In the genomic region with DNA sequence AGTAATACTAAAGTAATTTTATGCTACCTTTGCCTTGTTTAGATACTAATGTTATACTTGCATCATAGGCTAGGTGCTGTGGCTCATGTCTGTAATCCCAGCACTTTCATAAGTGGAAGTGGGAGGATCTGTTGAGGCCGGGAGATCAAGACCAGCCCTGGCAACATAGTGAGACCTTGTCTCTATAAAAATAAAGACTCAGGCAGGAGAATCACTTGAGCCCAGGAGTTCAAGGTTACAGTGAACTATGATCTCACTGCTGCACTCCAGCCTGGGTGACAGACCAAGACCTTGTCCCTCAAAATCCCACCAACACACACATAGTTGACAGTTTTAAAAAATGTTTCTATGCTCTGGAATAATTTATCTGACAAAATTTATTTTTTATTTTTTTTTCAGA, we compare ENCODE assay signal across 30 cellular contexts. TPM values are rescaled to one million over a fixed set of nuclear protein-coding genes. Genes with fewer than 3 reads are reported as not detected.
A peak's percentile ranks its signal among the peaks of the same experiment; 100 is the strongest.
DNase-seq lines count a peak whose midpoint lies in the region; ATAC-seq, FAIRE-seq and TF ChIP-seq lines count a peak whose summit lies in the region.
"Had no signal": no experiment of that assay in that cellular context is flagged by ENCODE, and none has a peak within 500 bp of the region (broad histone marks: within the 10 kb centered on the region; RNA-seq: fewer than 3 reads in every experiment).

No MANE protein-coding gene starts in this region.

- WGBS in HepG2 (ENCODE audit: low lambda C conversion rate): 0% methylated on average over 1 of the region's 1 CpG
- WGBS in right lobe of liver (ENCODE audit: insufficient coverage, low coverage, low lambda C conversion rate, missing lambda C conversion rate): 43% methylated on average over 1 of the region's 1 CpG

- no peaks in the 10 kb centered on the region for H3K79me2 ChIP-seq in HepG2 (ENCODE audit: insufficient read depth, low read length)

- H3K4me2 ChIP-seq in HepG2 (ENCODE audit: low read depth, low read length): no peak overlapping the region; the same call in 1 of the 2 replicates
- H3K4me2 ChIP-seq: A549; BLaER1; BLaER1 treated with 17β-estradiol and CSF1 and Interleukin-3, amounts not matched to agents 10 nM and 100 nM had no signal

- H3K27ac ChIP-seq in HepG2 (ENCODE audit: extremely low read length, insufficient read depth, low read length) (no peak overlapping the region), right lobe of liver (no peak overlapping the region)
- H3K27ac ChIP-seq: 22Rv1; A549; BLaER1; BLaER1 treated with 17β-estradiol and CSF1 and Interleukin-3, amounts not matched to agents 10 nM and 100 nM; C4-2B had no signal

- TF ChIP-seq POLR2A in HepG2 (IDR thresholded peaks at IDR 0.05; ENCODE audit: insufficient read depth in 1 of 2, low read depth in 2 of 2, low read length in 2 of 2) (no peak), right lobe of liver (IDR thresholded peaks at IDR 0.05) (no peak)

- no peaks in the 10 kb centered on the region for H3K36me3 ChIP-seq in HepG2 (replicated peaks in 1 of 2; ENCODE audit: control insufficient read depth in 1 of 2, insufficient read depth in 2 of 2, low read length in 2 of 2)
- H3K36me3 ChIP-seq in right lobe of liver: no peaks in the 10 kb centered on the region
- H3K36me3 ChIP-seq: BE2C, BLaER1 had no signal

- intact Hi-C loops in HepG2 (cut with micrococcal nuclease; ENCODE audit: unreplicated experiment) (no loop called here), right lobe of liver (cut with DNase I) (no loop called here)

- DNase-seq in HepG2 (ENCODE audit: low spot score) (peak; percentile 65), right lobe of liver (no peak), amniotic epithelial cell (ENCODE audit: low read depth) (peak; percentile 8), HTR-8/SVneo (ENCODE audit: insufficient read length, low spot score) (no peak)
- DNase-seq: 8988T; ACHN; AML-193; BE2C; C1 segment of cervical spinal cord; Caco-2; Calu3; CD4-positive, alpha-beta memory T cell; CD4-positive, alpha-beta T cell; CD4-positive, CD25-positive, alpha-beta regulatory T cell; CD8-positive, alpha-beta memory T cell; CD8-positive, alpha-beta T cell; COR-L47; DMS 273 treated with DMSO at 0.1 percent for 48 hours; DMS153; DMS53; DMS79; DMS79 treated with DMSO at 0.1 percent for 48 hours; DND-41; EL had no signal

- H2AFZ ChIP-seq in HepG2 (ENCODE audit: low read length): no peak overlapping the region

- FAIRE-seq in HepG2 (lab: Jason Lieb, UNC): no peak
- no peak for FAIRE-seq in HTR-8/SVneo (lab: Jason Lieb, UNC)
- FAIRE-seq: A549, D721Med had no signal

- no peaks in the 10 kb centered on the region; a peak in 1 of 5 replicates for H3K27me3 ChIP-seq in HepG2 (ENCODE audit: control insufficient read depth in 1 of 2, insufficient read depth in 2 of 2, low read length in 2 of 2)
- no peaks in the 10 kb centered on the region for H3K27me3 ChIP-seq in right lobe of liver
- H3K27me3 ChIP-seq: BE2C; BLaER1; BLaER1 treated with 17β-estradiol and CSF1 and Interleukin-3, amounts not matched to agents 10 nM and 100 nM had no signal

- H4K20me1 ChIP-seq in HepG2 (ENCODE audit: insufficient read depth, low read length): no peaks in the 10 kb centered on the region
- H4K20me1 ChIP-seq: BLaER1; BLaER1 treated with 17β-estradiol and CSF1 and Interleukin-3, amounts not matched to agents 10 nM and 100 nM had no signal

- TF ChIP-seq EP300 in HepG2 (IDR thresholded peaks at IDR 0.05; ENCODE audit: low read depth in 2 of 2, low read length in 2 of 2): peak in 1 of 2 experiments; percentile 33; a peak in 1 of 4 replicates
- TF ChIP-seq EP300 in HepG2 (CRISPR knock-in tag; IDR thresholded peaks at IDR 0.05; ENCODE audit: borderline replicate concordance): no peak

- no peak for TF ChIP-seq RAD21 in HepG2 (CRISPR knock-in tag; IDR thresholded peaks at IDR 0.05)

- ATAC-seq in HepG2 (no peak), right lobe of liver (no peak)
- ATAC-seq: A549; CD8-positive, alpha-beta T cell had no signal

- in situ Hi-C loops in HepG2 (cut with HindIII; ENCODE audit: extremely low pct_ligation_motif_present, low pct_unique_long_range_greater_than_20kb): loop anchor here (5.0 kb wide), 2 partner anchors 154 to 219 kb away; no protein-coding TSS in a partner anchor

- POLR2A ChIA-PET in HepG2 (lab: Yijun Ruan, JAX): no interaction called here

- H3K4me3 ChIP-seq in HepG2 (replicated peaks in 1 of 3; ENCODE audit: insufficient read depth in 1 of 3, low read depth in 2 of 3, low read length in 3 of 3) (no peak overlapping the region), right lobe of liver (no peak overlapping the region)
- H3K4me3 ChIP-seq: A549; BLaER1; BLaER1 treated with 17β-estradiol and CSF1 and Interleukin-3, amounts not matched to agents 10 nM and 100 nM had no signal

- no TSS peak for BruUV-seq in HepG2 (replicated peaks; lab: Mats Ljungman, UMichigan)

- no peak for TF ChIP-seq CTCF in HepG2 (CRISPR knock-in tag; IDR thresholded peaks at IDR 0.05)
- no peak for TF ChIP-seq CTCF in right lobe of liver (IDR thresholded peaks at IDR 0.05)

- H3K9me3 ChIP-seq in HepG2 (ENCODE audit: low read length) (no peaks in the 10 kb centered on the region), right lobe of liver (no peaks in the 10 kb centered on the region)
- H3K9me3 ChIP-seq: A549; BE2C; BLaER1; BLaER1 treated with 17β-estradiol and CSF1 and Interleukin-3, amounts not matched to agents 10 nM and 100 nM; Caco-2 had no signal

- CTCF ChIA-PET in HepG2 (lab: Yijun Ruan, JAX; ENCODE audit: low intra/inter-chr PET ratio, low total read pairs): no interaction called here

- no peak overlapping the region for H3K9ac ChIP-seq in HepG2 (ENCODE audit: insufficient read depth, low read depth, low read length)
- H3K9ac ChIP-seq: BLaER1 had no signal

- peaks cover 44% of the 10 kb centered on the region for H3K4me1 ChIP-seq in HepG2 (ENCODE audit: insufficient read depth, low read length)
- no peaks in the 10 kb centered on the region for H3K4me1 ChIP-seq in right lobe of liver
- H3K4me1 ChIP-seq: A549, BE2C, Caco-2 had no signal

TF ChIP-seq in HepG2, 621 proteins besides CTCF, POLR2A, EP300 and RAD21 (continues in another document):
- TF ChIP-seq ATF7-NPFF (CRISPR knock-in tag; IDR thresholded peaks at IDR 0.05; ENCODE audit: low read depth): no peak
- peak; percentile 46; the same call in 1 of the 2 replicates for TF ChIP-seq HNF4A (CRISPR knock-in tag; IDR thresholded peaks at IDR 0.05)
- TF ChIP-seq TEAD3 (CRISPR knock-in tag; optimal IDR thresholded peaks at IDR 0.05; ENCODE audit: borderline replicate concordance): peak; percentile 6

RNA-seq across cellular contexts. Expression of a gene that starts 6.9 kb away (rescaled TPM):
- total RNA-seq in HepG2 (2016; rRNA removed; fragmentation: Illumina TruSeq; extraction: Trizol): 2.3 and 3.1 TPM in 2 replicates
- 0.79 and 1.5 TPM in 2 replicates for total RNA-seq in HepG2 (2016; cell fraction: cytosol; rRNA removed; fragmentation: Illumina TruSeq; extraction: Trizol; ENCODE audit: low read depth)
- 2.2 and 3.0 TPM in 2 replicates for total RNA-seq in HepG2 (2016; cell fraction: insoluble cytoplasmic fraction; rRNA removed; fragmentation: Illumina TruSeq; extraction: Trizol)
- total RNA-seq in HepG2 (2016; cell fraction: membrane; rRNA removed; fragmentation: Illumina TruSeq; extraction: Trizol): 1.4 and 1.5 TPM in 2 replicates
- 7.0 and 8.0 TPM in 2 replicates for total RNA-seq in HepG2 (2016; cell fraction: nucleus; rRNA removed; fragmentation: Illumina TruSeq; extraction: Trizol)
- polyA plus RNA-seq in HepG2 (2011; rRNA removed): 3.7 TPM in 2 replicates
- polyA plus RNA-seq in HepG2 (2011; cell fraction: cytosol; rRNA removed): 1.2 and 1.8 TPM in 2 replicates
- polyA plus RNA-seq in HepG2 (2011; cell fraction: nucleus; rRNA removed): 6.6 and 7.5 TPM in 2 replicates
- 3.3 and 3.4 TPM in 2 replicates for polyA plus RNA-seq in HepG2 (2012)
- 0.52 and 1.00 TPM in 2 replicates for polyA plus RNA-seq in HepG2 (2016; cell fraction: cytosol; fragmentation: Illumina TruSeq; extraction: Trizol; ENCODE audit: low read depth)
- 1.5 and 1.7 TPM in 2 replicates for polyA plus RNA-seq in HepG2 (2016; cell fraction: insoluble cytoplasmic fraction; fragmentation: Illumina TruSeq; extraction: Trizol; ENCODE audit: low read depth)
- polyA plus RNA-seq in HepG2 (2016; cell fraction: membrane; fragmentation: Illumina TruSeq; extraction: Trizol; ENCODE audit: low read depth): 1.0 TPM in 2 replicates
- 5.5 and 6.3 TPM in 2 replicates for polyA plus RNA-seq in HepG2 (2016; cell fraction: nucleus; fragmentation: Illumina TruSeq; extraction: Trizol; ENCODE audit: insufficient read depth, low read depth)
- polyA minus RNA-seq in HepG2 (2011; rRNA and poly(A)+ RNA removed; ENCODE audit: low replicate concordance): 2.1 and 3.3 TPM in 2 replicates
- 1.2 and 1.5 TPM in 2 replicates for polyA minus RNA-seq in HepG2 (2011; cell fraction: cytosol; rRNA and poly(A)+ RNA removed)
- 18.9 and 22.9 TPM in 2 replicates for polyA minus RNA-seq in HepG2 (2011; cell fraction: nucleus; rRNA and poly(A)+ RNA removed)
- total RNA-seq in right lobe of liver: 1 to 10 TPM; 1.1 to 2.1 (median 1.7) TPM

RNA-seq across cellular contexts. Expression of a gene that starts 58.6 kb away (rescaled TPM):
- total RNA-seq in HepG2 (2016; rRNA removed; fragmentation: Illumina TruSeq; extraction: Trizol) (0.11 TPM in 1 of 2 replicates, not detected in the other), right lobe of liver (1 to 10 TPM; 2.2 to 7.0 (median 5.6) TPM)
- total RNA-seq in HepG2 (2016; cell fraction: cytosol; rRNA removed; fragmentation: Illumina TruSeq; extraction: Trizol; ENCODE audit: low read depth): not detected in 2 replicates
- total RNA-seq in HepG2 (2016; cell fraction: insoluble cytoplasmic fraction; rRNA removed; fragmentation: Illumina TruSeq; extraction: Trizol): 0.13 and 0.21 TPM in 2 replicates
- total RNA-seq in HepG2 (2016; cell fraction: membrane; rRNA removed; fragmentation: Illumina TruSeq; extraction: Trizol): 0.21 TPM in 1 of 2 replicates, not detected in the other
- total RNA-seq in HepG2 (2016; cell fraction: nucleus; rRNA removed; fragmentation: Illumina TruSeq; extraction: Trizol): not detected in 2 replicates
- 0.40 and 0.61 TPM in 2 replicates for polyA plus RNA-seq in HepG2 (2011; rRNA removed)
- polyA plus RNA-seq in HepG2 (2011; cell fraction: cytosol; rRNA removed): 0.10 and 0.42 TPM in 2 replicates
- 1.8 and 2.6 TPM in 2 replicates for polyA plus RNA-seq in HepG2 (2011; cell fraction: nucleus; rRNA removed)
- 0.12 and 0.13 TPM in 2 replicates for polyA plus RNA-seq in HepG2 (2012)
- not detected in 2 replicates for polyA plus RNA-seq in HepG2 (2016; cell fraction: cytosol; fragmentation: Illumina TruSeq; extraction: Trizol; ENCODE audit: low read depth)
- polyA plus RNA-seq in HepG2 (2016; cell fraction: insoluble cytoplasmic fraction; fragmentation: Illumina TruSeq; extraction: Trizol; ENCODE audit: low read depth): not detected in 2 replicates
- 0.36 TPM in 1 of 2 replicates, not detected in the other for polyA plus RNA-seq in HepG2 (2016; cell fraction: membrane; fragmentation: Illumina TruSeq; extraction: Trizol; ENCODE audit: low read depth)
- not detected in 2 replicates for polyA plus RNA-seq in HepG2 (2016; cell fraction: nucleus; fragmentation: Illumina TruSeq; extraction: Trizol; ENCODE audit: insufficient read depth, low read depth)
- polyA minus RNA-seq in HepG2 (2011; rRNA and poly(A)+ RNA removed; ENCODE audit: low replicate concordance): 1.3 and 222 TPM in 2 replicates
- 1.1 and 1.8 TPM in 2 replicates for polyA minus RNA-seq in HepG2 (2011; cell fraction: cytosol; rRNA and poly(A)+ RNA removed)
- 0.77 and 1.2 TPM in 2 replicates for polyA minus RNA-seq in HepG2 (2011; cell fraction: nucleus; rRNA and poly(A)+ RNA removed)

Comparison
In these comparisons a context has a peak if more than half of its experiments do, and no peak if none do; other contexts are left out.
1. DNase-seq: peak in HepG2 (single experiment) and amniotic epithelial cell (single experiment); none in right lobe of liver (0 of 3) and HTR-8/SVneo (single experiment).